ENCODE assay signal across 1 cellular context in genomic region chr10:101042667-101043355, GRCh38.
TF ChIP-seq lines count a peak whose summit lies in the region.

No MANE protein-coding gene starts in this region.

TF ChIP-seq in HepG2, 621 proteins besides CTCF, POLR2A, EP300 and RAD21 (continued from another document and continues in another):
- TF ChIP-seq YY1 (IDR thresholded peaks at IDR 0.05; ENCODE audit: insufficient read depth, insufficient replicate concordance, low read depth, low read length) (no peak), SAP130 (CRISPR knock-in tag; IDR thresholded peaks at IDR 0.05; ENCODE audit: low read depth) (peak; percentile 83), ARID2 (CRISPR knock-in tag; IDR thresholded peaks at IDR 0.05; ENCODE audit: borderline replicate concordance) (no peak), SOX6 (IDR thresholded peaks at IDR 0.05) (no peak), SOX6 (CRISPR knock-in tag; IDR thresholded peaks at IDR 0.05) (peak; percentile 2; the same call in 1 of the 2 replicates), ZNF224 (CRISPR knock-in tag; IDR thresholded peaks at IDR 0.05) (0 out of 2 replicates have a peak, but pooled peaks have one; percentile 65), LCORL (IDR thresholded peaks at IDR 0.05) (no peak), LCORL (CRISPR knock-in tag; IDR thresholded peaks at IDR 0.05) (peak; percentile 37; the same call in 1 of the 2 replicates), GMEB1 (CRISPR knock-in tag; IDR thresholded peaks at IDR 0.05; ENCODE audit: borderline replicate concordance) (0 out of 2 replicates have a peak, but pooled peaks have one; percentile 53), EEA1 (CRISPR knock-in tag; IDR thresholded peaks at IDR 0.05; ENCODE audit: borderline replicate concordance) (no peak), GPN1 (CRISPR knock-in tag; IDR thresholded peaks at IDR 0.05; ENCODE audit: borderline replicate concordance) (no peak), NR2C2 (CRISPR knock-in tag; IDR thresholded peaks at IDR 0.05; ENCODE audit: borderline replicate concordance) (peak; percentile 86), SCMH1 (CRISPR knock-in tag; IDR thresholded peaks at IDR 0.05; ENCODE audit: borderline replicate concordance) (no peak), SRSF4 (IDR thresholded peaks at IDR 0.05; ENCODE audit: low read depth, low read length, poor library complexity, severe bottlenecking) (no peak), HOXA7 (CRISPR knock-in tag; IDR thresholded peaks at IDR 0.05) (no peak), SP2 (CRISPR knock-in tag; IDR thresholded peaks at IDR 0.05) (peak; percentile 37), ZFP62 (CRISPR knock-in tag; IDR thresholded peaks at IDR 0.05) (no peak), NFKB2 (CRISPR knock-in tag; IDR thresholded peaks at IDR 0.05; ENCODE audit: borderline replicate concordance) (0 out of 2 replicates have a peak, but pooled peaks have one; percentile 29), RARA (CRISPR knock-in tag; IDR thresholded peaks at IDR 0.05) (peak; percentile 50; the same call in 1 of the 2 replicates), GATA4 (IDR thresholded peaks at IDR 0.05; ENCODE audit: borderline replicate concordance, low read depth) (peak; percentile 45; the same call in 1 of the 2 replicates), MXD4 (CRISPR knock-in tag; IDR thresholded peaks at IDR 0.05) (no peak), MED8 (CRISPR knock-in tag; IDR thresholded peaks at IDR 0.05; ENCODE audit: insufficient replicate concordance) (no peak), KLF16 (CRISPR knock-in tag; IDR thresholded peaks at IDR 0.05) (no peak), YEATS2 (CRISPR knock-in tag; IDR thresholded peaks at IDR 0.05; ENCODE audit: borderline replicate concordance) (0 out of 2 replicates have a peak, but pooled peaks have one; percentile 53), ZNF230 (CRISPR knock-in tag; IDR thresholded peaks at IDR 0.05) (peak; percentile 53; the same call in 1 of the 2 replicates), YEATS4 (CRISPR knock-in tag; IDR thresholded peaks at IDR 0.05; ENCODE audit: borderline replicate concordance) (peak; percentile 71; the same call in 1 of the 2 replicates), MTF2 (CRISPR knock-in tag; IDR thresholded peaks at IDR 0.05; ENCODE audit: borderline replicate concordance) (no peak), HDAC1 (CRISPR knock-in tag; IDR thresholded peaks at IDR 0.05) (peak; percentile 77), ZNF776 (CRISPR knock-in tag; IDR thresholded peaks at IDR 0.05) (no peak), PATZ1 (CRISPR knock-in tag; IDR thresholded peaks at IDR 0.05) (no peak), SIN3B (IDR thresholded peaks at IDR 0.05; ENCODE audit: low read length) (no peak), HNRNPLL (IDR thresholded peaks at IDR 0.05; ENCODE audit: low read depth, low read length, poor library complexity, severe bottlenecking) (peak; percentile 63), ZNF18 (CRISPR knock-in tag; IDR thresholded peaks at IDR 0.05; ENCODE audit: insufficient replicate concordance) (no peak), ZNF761 (CRISPR knock-in tag; conservative IDR thresholded peaks at IDR 0.05) (peak; percentile 20; the same call in 1 of the 2 replicates), MIXL1 (CRISPR knock-in tag; IDR thresholded peaks at IDR 0.05) (no peak), HMG20B (CRISPR knock-in tag; conservative IDR thresholded peaks at IDR 0.05) (no peak; the same call in 1 of the 2 replicates), ZBTB44 (CRISPR knock-in tag; IDR thresholded peaks at IDR 0.05) (no peak), ZFY (CRISPR knock-in tag; IDR thresholded peaks at IDR 0.05) (peak; percentile 64), ZNF879 (CRISPR knock-in tag; IDR thresholded peaks at IDR 0.05) (no peak), ZMYM2 (CRISPR knock-in tag; IDR thresholded peaks at IDR 0.05) (0 out of 2 replicates have a peak, but pooled peaks have one; percentile 20), TAF15 (IDR thresholded peaks at IDR 0.05; ENCODE audit: low read depth, low read length, poor library complexity, severe bottlenecking) (no peak), ZBTB42 (CRISPR knock-in tag; IDR thresholded peaks at IDR 0.05) (no peak), WIZ (CRISPR knock-in tag; IDR thresholded peaks at IDR 0.05) (no peak), RFX1 (IDR thresholded peaks at IDR 0.05) (peak; percentile 89), JARID2 (CRISPR knock-in tag; IDR thresholded peaks at IDR 0.05; ENCODE audit: insufficient replicate concordance) (no peak), MAF1 (CRISPR knock-in tag; IDR thresholded peaks at IDR 0.05; ENCODE audit: borderline replicate concordance) (no peak), NRL (CRISPR knock-in tag; IDR thresholded peaks at IDR 0.05; ENCODE audit: borderline replicate concordance) (no peak; the same call in 1 of the 2 replicates), ZNF782 (CRISPR knock-in tag; IDR thresholded peaks at IDR 0.05; ENCODE audit: borderline replicate concordance) (no peak)
- TF ChIP-seq, protein P1, sequence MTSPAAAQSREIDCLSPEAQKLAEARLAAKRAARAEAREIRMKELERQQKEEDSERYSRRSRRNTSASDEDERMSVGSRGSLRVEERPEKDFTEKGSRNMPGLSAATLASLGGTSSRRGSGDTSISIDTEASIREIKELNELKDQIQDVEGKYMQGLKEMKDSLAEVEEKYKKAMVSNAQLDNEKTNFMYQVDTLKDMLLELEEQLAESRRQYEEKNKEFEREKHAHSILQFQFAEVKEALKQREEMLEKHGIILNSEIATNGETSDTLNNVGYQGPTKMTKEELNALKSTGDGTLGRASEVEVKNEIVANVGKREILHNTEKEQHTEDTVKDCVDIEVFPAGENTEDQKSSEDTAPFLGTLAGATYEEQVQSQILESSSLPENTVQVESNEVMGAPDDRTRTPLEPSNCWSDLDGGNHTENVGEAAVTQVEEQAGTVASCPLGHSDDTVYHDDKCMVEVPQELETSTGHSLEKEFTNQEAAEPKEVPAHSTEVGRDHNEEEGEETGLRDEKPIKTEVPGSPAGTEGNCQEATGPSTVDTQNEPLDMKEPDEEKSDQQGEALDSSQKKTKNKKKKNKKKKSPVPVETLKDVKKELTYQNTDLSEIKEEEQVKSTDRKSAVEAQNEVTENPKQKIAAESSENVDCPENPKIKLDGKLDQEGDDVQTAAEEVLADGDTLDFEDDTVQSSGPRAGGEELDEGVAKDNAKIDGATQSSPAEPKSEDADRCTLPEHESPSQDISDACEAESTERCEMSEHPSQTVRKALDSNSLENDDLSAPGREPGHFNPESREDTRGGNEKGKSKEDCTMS (CRISPR knock-in tag; conservative IDR thresholded peaks at IDR 0.05) = no peak
- TF ChIP-seq, protein P2, sequence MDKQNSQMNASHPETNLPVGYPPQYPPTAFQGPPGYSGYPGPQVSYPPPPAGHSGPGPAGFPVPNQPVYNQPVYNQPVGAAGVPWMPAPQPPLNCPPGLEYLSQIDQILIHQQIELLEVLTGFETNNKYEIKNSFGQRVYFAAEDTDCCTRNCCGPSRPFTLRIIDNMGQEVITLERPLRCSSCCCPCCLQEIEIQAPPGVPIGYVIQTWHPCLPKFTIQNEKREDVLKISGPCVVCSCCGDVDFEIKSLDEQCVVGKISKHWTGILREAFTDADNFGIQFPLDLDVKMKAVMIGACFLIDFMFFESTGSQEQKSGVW (CRISPR knock-in tag; IDR thresholded peaks at IDR 0.05; ENCODE audit: borderline replicate concordance) = no peak
- TF ChIP-seq, protein P3, sequence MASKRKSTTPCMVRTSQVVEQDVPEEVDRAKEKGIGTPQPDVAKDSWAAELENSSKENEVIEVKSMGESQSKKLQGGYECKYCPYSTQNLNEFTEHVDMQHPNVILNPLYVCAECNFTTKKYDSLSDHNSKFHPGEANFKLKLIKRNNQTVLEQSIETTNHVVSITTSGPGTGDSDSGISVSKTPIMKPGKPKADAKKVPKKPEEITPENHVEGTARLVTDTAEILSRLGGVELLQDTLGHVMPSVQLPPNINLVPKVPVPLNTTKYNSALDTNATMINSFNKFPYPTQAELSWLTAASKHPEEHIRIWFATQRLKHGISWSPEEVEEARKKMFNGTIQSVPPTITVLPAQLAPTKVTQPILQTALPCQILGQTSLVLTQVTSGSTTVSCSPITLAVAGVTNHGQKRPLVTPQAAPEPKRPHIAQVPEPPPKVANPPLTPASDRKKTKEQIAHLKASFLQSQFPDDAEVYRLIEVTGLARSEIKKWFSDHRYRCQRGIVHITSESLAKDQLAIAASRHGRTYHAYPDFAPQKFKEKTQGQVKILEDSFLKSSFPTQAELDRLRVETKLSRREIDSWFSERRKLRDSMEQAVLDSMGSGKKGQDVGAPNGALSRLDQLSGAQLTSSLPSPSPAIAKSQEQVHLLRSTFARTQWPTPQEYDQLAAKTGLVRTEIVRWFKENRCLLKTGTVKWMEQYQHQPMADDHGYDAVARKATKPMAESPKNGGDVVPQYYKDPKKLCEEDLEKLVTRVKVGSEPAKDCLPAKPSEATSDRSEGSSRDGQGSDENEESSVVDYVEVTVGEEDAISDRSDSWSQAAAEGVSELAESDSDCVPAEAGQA (IDR thresholded peaks at IDR 0.05; ENCODE audit: low read depth) = no peak
- TF ChIP-seq, protein P3 (CRISPR knock-in tag; IDR thresholded peaks at IDR 0.05; ENCODE audit: borderline replicate concordance) = no peak
